ENCODE assay signal across 8 cellular contexts in the genomic region with DNA sequence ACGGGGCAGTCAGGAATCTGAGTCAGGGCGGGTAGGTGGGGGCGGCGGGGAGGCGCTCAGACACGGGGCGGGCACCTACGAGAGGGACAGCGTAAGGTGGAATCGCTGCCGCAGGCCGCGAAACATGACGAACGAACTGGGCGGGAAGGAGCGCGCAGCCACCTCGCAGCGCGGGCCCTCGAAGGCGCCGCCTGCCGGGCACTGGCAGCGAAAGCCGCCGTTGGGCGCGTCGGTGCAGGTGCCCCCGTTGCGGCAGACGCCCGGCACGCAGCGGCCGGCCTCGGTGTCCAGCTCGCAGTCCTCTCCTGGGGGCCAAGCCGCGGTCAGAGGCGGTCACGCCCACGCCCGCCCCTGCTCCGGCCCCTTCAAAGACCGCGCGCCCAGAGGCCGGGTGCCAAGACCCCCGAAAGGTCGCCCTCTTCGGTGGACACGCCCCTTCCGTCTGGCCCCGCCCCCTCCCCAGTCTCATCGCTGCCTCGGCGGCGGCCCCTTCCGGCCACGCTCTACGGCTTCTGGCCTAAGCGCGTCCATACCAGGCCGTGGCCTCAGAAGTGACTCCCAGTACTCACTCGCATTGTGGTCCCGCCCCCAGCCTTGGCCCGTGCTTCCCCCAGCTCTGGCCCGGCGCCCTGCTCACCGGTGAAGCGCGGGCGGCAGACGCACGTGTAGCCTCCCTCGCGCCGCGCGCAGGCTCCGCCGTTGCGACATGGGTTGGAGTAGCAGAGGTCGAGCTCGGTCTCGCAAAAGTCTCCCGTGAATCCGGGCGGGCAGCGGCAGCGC. TPM values are rescaled to one million over a fixed set of nuclear protein-coding genes. Genes with fewer than 3 reads are reported as not detected.
DNase-seq lines count a peak whose midpoint lies in the region; ATAC-seq and TF ChIP-seq lines count a peak whose summit lies in the region.

No MANE protein-coding gene starts in this region.

- H3K27ac Mint-ChIP-seq in dendritic cell treated with granulocyte-macrophage colony-stimulating factor and Interleukin-4, amounts not matched to agents 40 ng/mL and 50 ng/mL, for 4 days = peak overlapping the region; percentile 75

- peak; percentile 71 to 79 for DNase-seq in activated CD4-positive, alpha-beta T cell treated with anti-CD3 and anti-CD28 coated beads for 24 hours (ENCODE audit: low read depth in 2 of 2)
- peak; percentile 84 to 88 (median 84) for DNase-seq in right lobe of liver
- DNase-seq in stimulated activated CD4-positive, alpha-beta T cell treated with anti-CD3 and anti-CD28 coated beads, Interleukin-4, amount 100 ng/mL, for 48 hours (ENCODE audit: low read depth in 2 of 2) = peak; percentile 82 to 84
- no peak for DNase-seq in DMS114 treated with DMSO at 0.1 percent for 48 hours (lab: John Stamatoyannopoulos, UW; ENCODE audit: unreplicated experiment)
- no peak for DNase-seq in NCI-H524 (lab: John Stamatoyannopoulos, UW)

- no peak for TF ChIP-seq POLR2A in right lobe of liver (IDR thresholded peaks at IDR 0.05)

- no peaks in the 10 kb centered on the region for H3K27me3 ChIP-seq in right lobe of liver

- no peaks in the 10 kb centered on the region for H3K9me3 ChIP-seq in right lobe of liver

- peaks cover 0 to 2% (median 0%) of the 10 kb centered on the region in 4 donors for H3K4me1 ChIP-seq in right lobe of liver

- ATAC-seq in GM18867 (IDR thresholded peaks at IDR 0.05; ENCODE audit: unreplicated experiment) (peak; percentile 51), HG03460 (IDR thresholded peaks at IDR 0.05; ENCODE audit: unreplicated experiment) (peak; percentile 55), right lobe of liver (peak; percentile 90 to 93 (median 91))

- peak overlapping the region in 1 of 3 donors; percentile 28 for H3K27ac ChIP-seq in right lobe of liver

- H3K4me3 Mint-ChIP-seq in dendritic cell treated with granulocyte-macrophage colony-stimulating factor and Interleukin-4, amounts not matched to agents 40 ng/mL and 50 ng/mL, for 4 days = peak overlapping the region; percentile 69

- H3K36me3 Mint-ChIP-seq in dendritic cell treated with granulocyte-macrophage colony-stimulating factor and Interleukin-4, amounts not matched to agents 40 ng/mL and 50 ng/mL, for 4 days (ENCODE audit: low read depth) = no peaks in the 10 kb centered on the region

- no peaks in the 10 kb centered on the region for H3K9me3 Mint-ChIP-seq in dendritic cell treated with granulocyte-macrophage colony-stimulating factor and Interleukin-4, amounts not matched to agents 40 ng/mL and 50 ng/mL, for 4 days

- H3K4me3 ChIP-seq in right lobe of liver = peak overlapping the region; percentile 61 to 65 (median 64)

- TF ChIP-seq CTCF in right lobe of liver (IDR thresholded peaks at IDR 0.05) = peak; percentile 52 to 66 (median 60)

- H3K36me3 ChIP-seq in right lobe of liver = no peaks in the 10 kb centered on the region

- peaks cover 56% of the 10 kb centered on the region for H3K27me3 Mint-ChIP-seq in dendritic cell treated with granulocyte-macrophage colony-stimulating factor and Interleukin-4, amounts not matched to agents 40 ng/mL and 50 ng/mL, for 4 days

- WGBS in right lobe of liver (ENCODE audit: insufficient coverage, low coverage, low lambda C conversion rate, missing lambda C conversion rate) = 15% methylated on average over 10 of the region's 94 CpGs

- peaks cover 14% of the 10 kb centered on the region for H3K4me1 Mint-ChIP-seq in dendritic cell treated with granulocyte-macrophage colony-stimulating factor and Interleukin-4, amounts not matched to agents 40 ng/mL and 50 ng/mL, for 4 days (ENCODE audit: low read depth)

- intact Hi-C loops in dendritic cell treated with granulocyte-macrophage colony-stimulating factor and Interleukin-4, amounts not matched to agents 40 ng/mL and 50 ng/mL, for 4 days (cut with micrococcal nuclease) = loop anchor here (2.0 kb wide), 1 partner anchor 47 kb away; a partner anchor contains a TSS
- intact Hi-C loops in right lobe of liver (cut with DNase I) = no loop called here

RNA-seq across cellular contexts. Expression of a gene that starts 6.4 kb away (rescaled TPM):
- total RNA-seq in right lobe of liver = under 1 TPM; 0.15 to 0.68 (median 0.34) TPM

RNA-seq across cellular contexts. Expression of a gene that starts 21.0 kb away (rescaled TPM):
- total RNA-seq in right lobe of liver = 1 to 10 TPM; 6.6 to 9.9 (median 8.6) TPM

RNA-seq across cellular contexts. Expression of a gene that starts 29.5 kb away (rescaled TPM):
- total RNA-seq in right lobe of liver = 10 to 100 TPM in 4 of 6 experiments, 1 to 10 TPM in 2; 6.8 to 27.3 (median 12.3) TPM

RNA-seq across cellular contexts. Expression of a gene that starts 34.7 kb away (rescaled TPM):
- total RNA-seq in right lobe of liver = not detected

RNA-seq across cellular contexts. Expression of a gene that starts 46.8 kb away (rescaled TPM):
- total RNA-seq in right lobe of liver = 100 to 1,000 TPM; 176 to 329 (median 213) TPM

Comparison
In these comparisons a context has a peak if more than half of its experiments do, and no peak if none do; other contexts are left out.
1. DNase-seq: peak in activated CD4-positive, alpha-beta T cell treated with anti-CD3 and anti-CD28 coated beads for 24 hours (2 of 2), right lobe of liver (3 of 3) and stimulated activated CD4-positive, alpha-beta T cell treated with anti-CD3 and anti-CD28 coated beads, Interleukin-4, amount 100 ng/mL, for 48 hours (2 of 2); none in DMS114 treated with DMSO at 0.1 percent for 48 hours (single experiment) and NCI-H524 (0 of 2).
2. Peak in every context shown above with its lines, with median percentiles within 50 percentile points of each other: ATAC-seq.